ENCODE assay signal across 23 cellular contexts in the genomic region with DNA sequence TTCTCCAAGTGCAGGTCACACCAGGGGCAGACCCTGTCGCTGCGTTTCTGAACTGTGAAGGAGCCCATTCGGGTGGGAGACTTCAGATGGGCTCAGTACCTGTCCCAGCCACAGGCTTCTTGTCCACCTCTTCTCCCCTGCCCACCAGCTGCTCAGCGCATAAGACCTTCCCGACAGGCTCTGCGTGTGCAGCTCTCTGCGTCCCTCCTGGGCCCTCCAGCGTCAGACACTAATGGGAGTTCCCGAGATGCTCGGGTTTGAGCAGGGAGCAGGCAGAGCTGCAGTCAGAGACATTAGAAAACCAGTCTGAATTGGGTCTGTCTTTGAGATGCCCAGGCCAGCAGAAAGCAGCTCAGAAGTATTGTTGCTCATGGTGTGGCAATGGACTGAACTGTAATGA. TPM values are rescaled to one million over a fixed set of nuclear protein-coding genes. Genes with fewer than 3 reads are reported as not detected.
DNase-seq lines count a peak whose midpoint lies in the region; ATAC-seq and TF ChIP-seq lines count a peak whose summit lies in the region.
"Had no signal": no experiment of that assay in that cellular context is flagged by ENCODE, and none has a peak within 500 bp of the region (broad histone marks: within the 10 kb centered on the region; RNA-seq: fewer than 3 reads in every experiment).

No MANE protein-coding gene starts in this region.

- TF ChIP-seq CTCF in WERI-Rb-1 (IDR thresholded peaks at IDR 0.05; ENCODE audit: low read depth, low read length) = no peak

- no peaks in the 10 kb centered on the region for H3K9me3 ChIP-seq in WERI-Rb-1 (ENCODE audit: severe bottlenecking)
- H3K9me3 ChIP-seq in subcutaneous abdominal adipose tissue (ENCODE audit: control insufficient read depth in 5 of 5, low read length in 5 of 5) = no peaks in the 10 kb centered on the region

- ATAC-seq in GM19395 (IDR thresholded peaks at IDR 0.05; ENCODE audit: unreplicated experiment) (no peak), GM21528 (IDR thresholded peaks at IDR 0.05; ENCODE audit: low FRiP score, unreplicated experiment) (no peak)
- ATAC-seq: activated CD8-positive, alpha-beta T cell treated with anti-CD3 and anti-CD28 coated beads for 36 hours; HCT116; left ventricle myocardium superior; WTC11 had no signal

- no peak overlapping the region for H3K4me3 ChIP-seq in WERI-Rb-1 (ENCODE audit: low read depth, low read length)
- H3K4me3 ChIP-seq in subcutaneous abdominal adipose tissue (ENCODE audit: low read depth in 1 of 5, low read length in 5 of 5) = no peak overlapping the region

- peak overlapping the region in 1 of 5 donors; percentile 10 for H3K9ac ChIP-seq in subcutaneous abdominal adipose tissue (ENCODE audit: low read length in 5 of 5)

- H3K4me1 ChIP-seq in subcutaneous abdominal adipose tissue (ENCODE audit: control insufficient read depth in 5 of 5, insufficient read depth in 5 of 5, low read length in 5 of 5) = peaks cover 10 to 72% (median 56%) of the 10 kb centered on the region in 5 donors

- peak; percentile 7 for DNase-seq in GM03348 (ENCODE audit: low spot score)
- peak; percentile 10 for DNase-seq in WERI-Rb-1
- peak; percentile 47 for DNase-seq in islet precursor cell
- DNase-seq in ureter (ENCODE audit: low spot score) = no peak
- no peak for DNase-seq in AML-193 (lab: John Stamatoyannopoulos, UW)
- DNase-seq: activated CD8-positive, alpha-beta T cell treated with anti-CD3 and anti-CD28 coated beads for 36 hours; activated naive CD4-positive, alpha-beta T cell treated with anti-CD3 and anti-CD28 coated beads, Interleukin-2, amount 50 U/mL, for 16 hours; CD8-positive, alpha-beta memory T cell; DND-41; effector CD8-positive, alpha-beta T cell; left ventricle myocardium superior; NCI-H1417 treated with DMSO at 0.1 percent for 48 hours; NCI-H524; substantia nigra had no signal

- H3K27me3 ChIP-seq in WERI-Rb-1 (ENCODE audit: insufficient read depth, low read depth, severe bottlenecking) (no peaks in the 10 kb centered on the region), subcutaneous abdominal adipose tissue (ENCODE audit: control insufficient read depth in 5 of 5, insufficient read depth in 4 of 5, low read length in 5 of 5) (no peaks in the 10 kb centered on the region)

- peaks cover 40% of the 10 kb centered on the region for H3K36me3 ChIP-seq in WERI-Rb-1
- H3K36me3 ChIP-seq in subcutaneous abdominal adipose tissue (ENCODE audit: control insufficient read depth in 5 of 5, insufficient read depth in 5 of 5, low read length in 5 of 5) = peaks cover 0 to 59% (median 48%) of the 10 kb centered on the region in 5 donors

- H3K27ac ChIP-seq in WERI-Rb-1 (no peak overlapping the region), subcutaneous abdominal adipose tissue (ENCODE audit: low read depth, low read length) (peak overlapping the region; percentile 86)

RNA-seq across cellular contexts. Expression of a gene that starts 50.4 kb away (rescaled TPM):
- not detected for total RNA-seq in ureter
- total RNA-seq: activated CD8-positive, alpha-beta T cell treated with anti-CD3 and anti-CD28 coated beads for 36 hours; CD8-positive, alpha-beta memory T cell; cerebellum; left ventricle myocardium superior; mononuclear cell; neural crest cell; RPMI7951; WTC11 had no signal

Comparison
In these comparisons a context has a peak if more than half of its experiments do, and no peak if none do; other contexts are left out.
1. DNase-seq: peak in GM03348 (single experiment), WERI-Rb-1 (single experiment) and islet precursor cell (single experiment); none in ureter (single experiment) and AML-193 (0 of 2).